4 cellular contexts compared by ENCODE assay signal in the genomic region with DNA sequence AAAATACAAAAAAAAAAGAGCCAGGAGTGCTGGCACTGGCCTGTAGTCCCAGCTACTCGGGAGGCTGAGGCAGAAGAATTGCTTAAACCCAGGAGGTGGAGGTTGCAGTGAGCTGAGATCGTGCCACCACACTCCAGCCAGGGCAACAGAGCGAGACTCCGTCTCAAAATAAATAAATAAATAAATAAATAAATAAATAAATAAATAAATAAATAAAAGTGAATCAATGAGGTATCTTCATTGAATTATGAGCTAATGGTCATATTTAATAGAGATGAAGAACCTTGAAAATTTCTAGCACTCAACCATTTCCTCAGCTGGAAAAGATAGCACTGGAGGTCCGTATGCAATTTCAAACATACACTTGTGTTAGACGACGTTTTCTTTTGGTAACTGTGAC. TPM values are rescaled to one million over a fixed set of nuclear protein-coding genes. Genes with fewer than 3 reads are reported as not detected.
"Had no signal": no experiment of that assay in that cellular context is flagged by ENCODE, and none has a peak within 500 bp of the region (broad histone marks: within the 10 kb centered on the region; RNA-seq: fewer than 3 reads in every experiment).

No MANE protein-coding gene starts in this region.

RNA-seq across cellular contexts. Expression of gene CDK15, which starts 41.9 kb away (rescaled TPM):
- total RNA-seq: GM23338, H1, H7, H9 had no signal
